In genomic region chr12:108173160-108173559, GRCh38 we compare ENCODE assay signal across 16 cellular contexts. TPM values are rescaled to one million over a fixed set of nuclear protein-coding genes. Genes with fewer than 3 reads are reported as not detected.
DNase-seq lines count a peak whose midpoint lies in the region; ATAC-seq and TF ChIP-seq lines count a peak whose summit lies in the region.
"Had no signal": no experiment of that assay in that cellular context is flagged by ENCODE, and none has a peak within 500 bp of the region (broad histone marks: within the 10 kb centered on the region; RNA-seq: fewer than 3 reads in every experiment).

No MANE protein-coding gene starts in this region.

- no peak overlapping the region for H4K8ac ChIP-seq in mesendoderm (ENCODE audit: low read depth, low read length)

- peak; percentile 75 for ATAC-seq in WTC11

- H2BK15ac ChIP-seq in mesendoderm (replicated peaks; ENCODE audit: low read depth) = no peak overlapping the region

- no peak overlapping the region for H3K9ac ChIP-seq in mesendoderm (ENCODE audit: low read length)
- H3K9ac ChIP-seq: BLaER1 treated with 17β-estradiol and CSF1 and Interleukin-3, amounts not matched to agents 10 nM and 100 nM had no signal

- no peaks in the 10 kb centered on the region; the same call in none of the 2 replicates for H3K27me3 Mint-ChIP-seq in WTC11 (ENCODE audit: low read depth)

- POLR2A ChIA-PET in WTC11 (lab: Charles Lee) = no interaction called here

- H3K27me3 ChIP-seq in mesendoderm (ENCODE audit: insufficient read depth, low read length, poor library complexity) (no peaks in the 10 kb centered on the region), esophagus squamous epithelium (no peaks in the 10 kb centered on the region)
- H3K27me3 ChIP-seq: BLaER1 treated with 17β-estradiol and CSF1 and Interleukin-3, amounts not matched to agents 10 nM and 100 nM had no signal

- H2BK5ac ChIP-seq in mesendoderm (ENCODE audit: low read length) = no peak overlapping the region

- no peaks in the 10 kb centered on the region for H3K79me1 ChIP-seq in mesendoderm (ENCODE audit: low read length)

- peaks cover 47% of the 10 kb centered on the region for H3K4me1 Mint-ChIP-seq in WTC11

- peak overlapping the region; percentile 82; the same call in 1 of the 2 replicates for H3K27ac Mint-ChIP-seq in WTC11

- H3K23ac ChIP-seq in mesendoderm (ENCODE audit: low read length) = no peak overlapping the region

- no peaks in the 10 kb centered on the region for H3K9me3 ChIP-seq in esophagus squamous epithelium
- H3K9me3 ChIP-seq: BLaER1 treated with 17β-estradiol and CSF1 and Interleukin-3, amounts not matched to agents 10 nM and 100 nM; HAP-1 had no signal

- H3K36me3 ChIP-seq in mesendoderm (ENCODE audit: control insufficient read depth, insufficient read depth, low read length) (no peaks in the 10 kb centered on the region), esophagus squamous epithelium (no peaks in the 10 kb centered on the region)
- H3K36me3 ChIP-seq: BLaER1 treated with 17β-estradiol and CSF1 and Interleukin-3, amounts not matched to agents 10 nM and 100 nM; HAP-1 had no signal

- H3K36me3 Mint-ChIP-seq in WTC11 = peaks cover 9% of the 10 kb centered on the region

- H3K4ac ChIP-seq in mesendoderm (ENCODE audit: low read depth, low read length) = no peak overlapping the region

- no peak overlapping the region for H4K5ac ChIP-seq in mesendoderm (ENCODE audit: low read length)

- H3K56ac ChIP-seq in mesendoderm (ENCODE audit: low read length) = no peak overlapping the region

- DNase-seq in NCI-H1417 (lab: John Stamatoyannopoulos, UW) (peak in 2 of 3 experiments; percentile 29 to 93), NCI-H1417 treated with DMSO at 0.1 percent for 48 hours (lab: John Stamatoyannopoulos, UW) (no peak), NCI-H187 (lab: John Stamatoyannopoulos, UW) (peak; percentile 82 to 84), WTC11 (ENCODE audit: low spot score) (peak; percentile 21), mesendoderm (peak; percentile 33), esophagus squamous epithelium (lab: John Stamatoyannopoulos, UW) (no peak)
- no peak for DNase-seq in activated effector memory CD4-positive, alpha-beta T cell treated with Interleukin-2 at 50 U/mL for 16 hours
- DNase-seq in stimulated activated CD4-positive, alpha-beta T cell treated with anti-CD3 and anti-CD28 coated beads, Interleukin-4, amount 100 ng/mL, for 24 hours = no peak
- DNase-seq: 8988T, DMS 273 treated with DMSO at 0.1 percent for 48 hours, IMR-90, Kasumi-1, NCI-H1436, SHP77 treated with DMSO at 0.1 percent for 48 hours had no signal

- H2AK5ac ChIP-seq in mesendoderm (ENCODE audit: low read length) = no peak overlapping the region

- peaks cover 5% of the 10 kb centered on the region for H3K4me1 ChIP-seq in mesendoderm (ENCODE audit: control insufficient read depth, low read depth, low read length)
- H3K4me1 ChIP-seq in esophagus squamous epithelium = no peaks in the 10 kb centered on the region
- H3K4me1 ChIP-seq: BLaER1 treated with 17β-estradiol and CSF1 and Interleukin-3, amounts not matched to agents 10 nM and 100 nM; HAP-1 had no signal

- CTCF ChIA-PET in WTC11 (lab: Charles Lee) = interaction anchor here (0.8 to 2.8 kb wide), 8 partner anchors 9 to 288 kb away, joined by 3 to 10 read pairs (median 4); no protein-coding TSS in a partner anchor

- H3K27ac ChIP-seq in mesendoderm (ENCODE audit: low read depth, low read length) = no peak overlapping the region
- no peak overlapping the region for H3K27ac ChIP-seq in esophagus squamous epithelium
- H3K27ac ChIP-seq: BLaER1 treated with 17β-estradiol and CSF1 and Interleukin-3, amounts not matched to agents 10 nM and 100 nM had no signal

- no peak overlapping the region for H3K18ac ChIP-seq in mesendoderm (ENCODE audit: low read length)

- TF ChIP-seq CTCF in WTC11 (IDR thresholded peaks at IDR 0.05) (no peak), esophagus squamous epithelium (IDR thresholded peaks at IDR 0.05) (no peak)

- WGBS in mesendoderm (ENCODE audit: extremely low coverage, insufficient coverage, low lambda C conversion rate) = no CpG with 5 or more reads among the region's 4 CpGs
- WGBS in esophagus squamous epithelium, 2 donors = no CpG with 5 or more reads among the region's 4 CpGs

- no peak overlapping the region for H3K4me3 Mint-ChIP-seq in WTC11

- H3K4me2 ChIP-seq in mesendoderm (ENCODE audit: low read length) = no peak overlapping the region
- H3K4me2 ChIP-seq: BLaER1 treated with 17β-estradiol and CSF1 and Interleukin-3, amounts not matched to agents 10 nM and 100 nM had no signal

- H3K4me3 ChIP-seq in mesendoderm (ENCODE audit: low read length) = no peak overlapping the region
- no peak overlapping the region for H3K4me3 ChIP-seq in esophagus squamous epithelium
- H3K4me3 ChIP-seq: BLaER1 treated with 17β-estradiol and CSF1 and Interleukin-3, amounts not matched to agents 10 nM and 100 nM; HAP-1 had no signal

- intact Hi-C loops in esophagus squamous epithelium (cut with DNase I) = no loop called here

- no peak for TF ChIP-seq POLR2A in esophagus squamous epithelium (IDR thresholded peaks at IDR 0.05)

- peaks cover 15% of the 10 kb centered on the region for H3K9me3 Mint-ChIP-seq in WTC11

- no peak overlapping the region for H2BK120ac ChIP-seq in mesendoderm (ENCODE audit: low read depth, low read length)

- no peaks in the 10 kb centered on the region for H3K79me2 ChIP-seq in mesendoderm (ENCODE audit: control insufficient read depth, insufficient read depth, low read length)

TF ChIP-seq in WTC11, 78 proteins besides CTCF, POLR2A, EP300 and RAD21:
- no peak for TF ChIP-seq JAZF1 (CRISPR knock-in tag; IDR thresholded peaks at IDR 0.05)
- peak; percentile 71 for TF ChIP-seq ZNF423 (CRISPR knock-in tag; IDR thresholded peaks at IDR 0.05)
TF ChIP-seq in WTC11: peak in this region for 1.

RNA-seq across cellular contexts. Expression of gene WSCD2, which starts 44.1 kb away (rescaled TPM):
- total RNA-seq in WTC11 (2021) = 1.1 to 1.6 TPM (median 1.6 TPM) in 3 replicates
- polyA plus RNA-seq in mesendoderm (2013, experiment 1 of 2) = 1.1 TPM
- 1.6 TPM for polyA plus RNA-seq in mesendoderm (2013, experiment 2 of 2)
- total RNA-seq in esophagus squamous epithelium = 1 to 10 TPM in 2 of 4 donors, under 1 TPM in 1, not detected in 1; 0.62 to 3.6 (median 3.3) TPM
- total RNA-seq: IMR-90 had no signal
- polyA plus RNA-seq: IMR-90 had no signal

Comparison
In these comparisons a context has a peak if more than half of its experiments do, and no peak if none do; other contexts are left out.
1. DNase-seq: peak in NCI-H1417 (2 of 3), NCI-H187 (2 of 2), WTC11 (single experiment) and mesendoderm (single experiment); none in NCI-H1417 treated with DMSO at 0.1 percent for 48 hours (single experiment), esophagus squamous epithelium (single experiment), activated effector memory CD4-positive, alpha-beta T cell treated with Interleukin-2 at 50 U/mL for 16 hours (single experiment) and stimulated activated CD4-positive, alpha-beta T cell treated with anti-CD3 and anti-CD28 coated beads, Interleukin-4, amount 100 ng/mL, for 24 hours (single experiment).